In genomic region chr14:53531730-53532129, GRCh38 we compare ENCODE assay signal across 18 cellular contexts.
"Had no signal": no experiment of that assay in that cellular context is flagged by ENCODE, and none has a peak within 500 bp of the region (broad histone marks: within the 10 kb centered on the region; RNA-seq: fewer than 3 reads in every experiment).

No MANE protein-coding gene starts in this region.

- DNase-seq: Karpas-422, KG1, MV-4-11, NCI-H1048, NCI-H1436 treated with DMSO at 0.1 percent for 48 hours, NCI-H1694, NCI-H187 treated with DMSO at 0.1 percent for 48 hours, NCI-H2029 treated with DMSO at 0.1 percent for 48 hours, NCI-H2171 treated with DMSO at 0.1 percent for 48 hours, NCI-H345, NCI-H446 treated with DMSO at 0.1 percent for 48 hours, NCI-H510A treated with DMSO at 0.1 percent for 48 hours, NCI-H526, SHP77, SK-N-SH, T-helper 1 cell had no signal

- H3K4me2 ChIP-seq: SK-N-SH had no signal

- ATAC-seq: Panc1 had no signal

- H3K9me3 ChIP-seq: SK-N-SH had no signal

- H3K9ac ChIP-seq: SK-N-SH had no signal

- H3K27ac ChIP-seq: RWPE1 had no signal
